8 cellular contexts compared by ENCODE assay signal in genomic region chr5:177301503-177302165, GRCh38. TPM values are rescaled to one million over a fixed set of nuclear protein-coding genes. Genes with fewer than 3 reads are reported as not detected.
A peak's percentile ranks its signal among the peaks of the same experiment; 100 is the strongest.
DNase-seq lines count a peak whose midpoint lies in the region; ATAC-seq, FAIRE-seq and TF ChIP-seq lines count a peak whose summit lies in the region.

No MANE protein-coding gene starts in this region.

- DNase-seq in COLO668 (lab: John Stamatoyannopoulos, UW; ENCODE audit: unreplicated experiment): peak; percentile 84
- peak; percentile 74 for DNase-seq in LoVo (ENCODE audit: low spot score)
- DNase-seq in astrocyte (ENCODE audit: low read depth): no peak
- DNase-seq in naive thymus-derived CD4-positive, alpha-beta T cell: no peak
- no peak for DNase-seq in nucleus accumbens (lab: John Stamatoyannopoulos, UW)
- DNase-seq in iPS-NIHi11 (ENCODE audit: low spot score): no peak

- no peaks in the 10 kb centered on the region for H3K27me3 Mint-ChIP-seq in astrocyte (ENCODE audit: low read depth, unreplicated experiment)
- H3K27me3 Mint-ChIP-seq in naive thymus-derived CD4-positive, alpha-beta T cell: no peaks in the 10 kb centered on the region

- no peaks in the 10 kb centered on the region for H3K9me3 Mint-ChIP-seq in astrocyte (ENCODE audit: unreplicated experiment)
- H3K9me3 Mint-ChIP-seq in naive thymus-derived CD4-positive, alpha-beta T cell: peaks cover 0 to 2% (median 0%) of the 10 kb centered on the region in 11 donors

- H3K9me3 ChIP-seq in astrocyte (ENCODE audit: insufficient read depth, low read depth, low read length): no peaks in the 10 kb centered on the region
- no peaks in the 10 kb centered on the region for H3K9me3 ChIP-seq in naive thymus-derived CD4-positive, alpha-beta T cell (ENCODE audit: control insufficient read depth in 2 of 3, low read length in 3 of 3)

- no peak for FAIRE-seq in astrocyte (lab: Jason Lieb, UNC)

- H3K9ac ChIP-seq in astrocyte (ENCODE audit: low read length): peak overlapping the region; percentile 100

- no peak overlapping the region for H3K27ac ChIP-seq in astrocyte (ENCODE audit: low read depth, low read length)
- peak overlapping the region; percentile 36 for H3K27ac ChIP-seq in naive thymus-derived CD4-positive, alpha-beta T cell (ENCODE audit: low read depth, low read length)

- peaks cover 61% of the 10 kb centered on the region for H4K20me1 ChIP-seq in astrocyte (ENCODE audit: insufficient read depth, low read length)

- CTCF ChIA-PET in naive thymus-derived CD4-positive, alpha-beta T cell (lab: Charles Lee): interaction anchor here (1.1 to 1.3 kb wide), 2 partner anchors 8 to 188 kb away, joined by 3 read pairs; no protein-coding TSS in a partner anchor

- peak overlapping the region; percentile 93 for H3K4me3 Mint-ChIP-seq in astrocyte (ENCODE audit: unreplicated experiment)
- peak overlapping the region; percentile 84 to 95 (median 88) for H3K4me3 Mint-ChIP-seq in naive thymus-derived CD4-positive, alpha-beta T cell

- H2AFZ ChIP-seq in astrocyte (ENCODE audit: low read depth, low read length): no peak overlapping the region

- H3K36me3 ChIP-seq in astrocyte (ENCODE audit: insufficient read depth, low read length): peaks cover 24% of the 10 kb centered on the region
- H3K36me3 ChIP-seq in naive thymus-derived CD4-positive, alpha-beta T cell (ENCODE audit: control insufficient read depth in 2 of 3, insufficient read depth in 3 of 3, low read length in 3 of 3): peaks cover 0 to 10% (median 3%) of the 10 kb centered on the region in 3 experiments

- POLR2A ChIA-PET in naive thymus-derived CD4-positive, alpha-beta T cell (lab: Charles Lee): interaction anchor here (0.6 to 1.3 kb wide), 5 partner anchors 9 to 167 kb away, joined by 3 to 6 read pairs (median 4); no protein-coding TSS in a partner anchor

- H3K36me3 Mint-ChIP-seq in astrocyte (ENCODE audit: low read depth, unreplicated experiment): peaks cover 36% of the 10 kb centered on the region
- H3K36me3 Mint-ChIP-seq in naive thymus-derived CD4-positive, alpha-beta T cell: peaks cover 0 to 42% (median 6%) of the 10 kb centered on the region in 5 donors

- intact Hi-C loops in naive thymus-derived CD4-positive, alpha-beta T cell (cut with micrococcal nuclease): loop anchor here (2.0 to 10.0 kb wide), 5 partner anchors 167 to 854 kb away; partner anchors contain the start of genes FAF2 (in 1 of the 2), NSD1 (in 1 of the 2), RNF44 (in 1 of the 2) and UIMC1 (in 1 of the 2)

- TF ChIP-seq CTCF in astrocyte (IDR thresholded peaks at IDR 0.05; ENCODE audit: insufficient read depth, low read depth, low read length): no peak

- H3K4me1 Mint-ChIP-seq in astrocyte (ENCODE audit: low read depth, unreplicated experiment): peaks cover 33% of the 10 kb centered on the region
- H3K4me1 Mint-ChIP-seq in naive thymus-derived CD4-positive, alpha-beta T cell: peaks cover 58 to 86% (median 74%) of the 10 kb centered on the region in 7 donors

- H3K27me3 ChIP-seq in astrocyte (ENCODE audit: insufficient read depth, low read length): no peaks in the 10 kb centered on the region
- H3K27me3 ChIP-seq in naive thymus-derived CD4-positive, alpha-beta T cell (ENCODE audit: control insufficient read depth in 2 of 2, insufficient read depth in 2 of 2, low read length in 2 of 2): no peaks in the 10 kb centered on the region

- H3K4me1 ChIP-seq in astrocyte (ENCODE audit: insufficient read depth, low read length): peaks cover 39% of the 10 kb centered on the region
- peaks cover 50 to 52% of the 10 kb centered on the region in 2 donors for H3K4me1 ChIP-seq in naive thymus-derived CD4-positive, alpha-beta T cell (ENCODE audit: control insufficient read depth in 2 of 2, insufficient read depth in 2 of 2, low read length in 2 of 2)

- H3K4me3 ChIP-seq in astrocyte (ENCODE audit: insufficient read depth, low read depth, low read length): no peak overlapping the region
- no peak overlapping the region for H3K4me3 ChIP-seq in naive thymus-derived CD4-positive, alpha-beta T cell (ENCODE audit: low read length)

- H3K27ac Mint-ChIP-seq in astrocyte (ENCODE audit: unreplicated experiment): no peak overlapping the region
- H3K27ac Mint-ChIP-seq in naive thymus-derived CD4-positive, alpha-beta T cell: peak overlapping the region; percentile 78 to 94 (median 87)

- H3K79me2 ChIP-seq in astrocyte (ENCODE audit: insufficient read depth, low read length): peaks cover 56% of the 10 kb centered on the region

- ATAC-seq in naive thymus-derived CD4-positive, alpha-beta T cell: no peak
- ATAC-seq in HG02759 (IDR thresholded peaks at IDR 0.05; ENCODE audit: unreplicated experiment): no peak
- no peak for ATAC-seq in GM18909 (IDR thresholded peaks at IDR 0.05; ENCODE audit: poor library complexity, unreplicated experiment)

- peak overlapping the region; percentile 92 for H3K4me2 ChIP-seq in astrocyte (ENCODE audit: low read length)

RNA-seq across cellular contexts. Expression of gene RAB24, which starts 1.9 kb away (rescaled TPM):
- total RNA-seq in astrocyte: 31.7 and 36.4 TPM in 2 replicates
- total RNA-seq in naive thymus-derived CD4-positive, alpha-beta T cell: 10 to 100 TPM; 18.0 to 47.5 (median 24.3) TPM
- polyA plus RNA-seq in naive thymus-derived CD4-positive, alpha-beta T cell: 10 to 100 TPM; 14.9 to 17.1 TPM

RNA-seq across cellular contexts. Expression of gene PRELID1, which starts 2.0 kb away (rescaled TPM):
- total RNA-seq in astrocyte: 178 and 196 TPM in 2 replicates
- 100 to 1,000 TPM in 1 of 5 experiments, 10 to 100 TPM in 4; 49.0 to 172 (median 57.2) TPM for total RNA-seq in naive thymus-derived CD4-positive, alpha-beta T cell
- polyA plus RNA-seq in naive thymus-derived CD4-positive, alpha-beta T cell: 100 to 1,000 TPM; 155 to 177 TPM

RNA-seq across cellular contexts. Expression of gene MXD3, which starts 10.1 kb away (rescaled TPM):
- 2.3 and 2.8 TPM in 2 replicates for total RNA-seq in astrocyte
- 10 to 100 TPM in 4 of 5 experiments, 1 to 10 TPM in 1; 8.8 to 39.8 (median 18.3) TPM for total RNA-seq in naive thymus-derived CD4-positive, alpha-beta T cell
- under 1 TPM; 0.63 to 0.75 TPM for polyA plus RNA-seq in naive thymus-derived CD4-positive, alpha-beta T cell

RNA-seq across cellular contexts. Expression of gene LMAN2, which starts 49.8 kb away (rescaled TPM):
- 103 and 106 TPM in 2 replicates for total RNA-seq in astrocyte
- 100 to 1,000 TPM in 2 of 5 experiments, 10 to 100 TPM in 3; 71.8 to 144 (median 99.7) TPM for total RNA-seq in naive thymus-derived CD4-positive, alpha-beta T cell
- 100 to 1,000 TPM; 194 to 202 TPM for polyA plus RNA-seq in naive thymus-derived CD4-positive, alpha-beta T cell

RNA-seq across cellular contexts. Expression of gene RGS14, which starts 56.1 kb away (rescaled TPM):
- 7.8 and 11.3 TPM in 2 replicates for total RNA-seq in astrocyte
- total RNA-seq in naive thymus-derived CD4-positive, alpha-beta T cell: 100 to 1,000 TPM in 3 of 5 experiments, 10 to 100 TPM in 2; 68.4 to 196 (median 112) TPM
- polyA plus RNA-seq in naive thymus-derived CD4-positive, alpha-beta T cell: 100 to 1,000 TPM in 1 of 2 donors, 10 to 100 TPM in 1; 32.9 to 100 TPM

Comparison
In these comparisons a context has a peak if more than half of its experiments do, and no peak if none do; other contexts are left out.
1. DNase-seq: peak in COLO668 (single experiment) and LoVo (single experiment); none in astrocyte (single experiment), naive thymus-derived CD4-positive, alpha-beta T cell (0 of 9), nucleus accumbens (0 of 56) and iPS-NIHi11 (single experiment).